8 cellular contexts compared by ENCODE assay signal in the genomic region with DNA sequence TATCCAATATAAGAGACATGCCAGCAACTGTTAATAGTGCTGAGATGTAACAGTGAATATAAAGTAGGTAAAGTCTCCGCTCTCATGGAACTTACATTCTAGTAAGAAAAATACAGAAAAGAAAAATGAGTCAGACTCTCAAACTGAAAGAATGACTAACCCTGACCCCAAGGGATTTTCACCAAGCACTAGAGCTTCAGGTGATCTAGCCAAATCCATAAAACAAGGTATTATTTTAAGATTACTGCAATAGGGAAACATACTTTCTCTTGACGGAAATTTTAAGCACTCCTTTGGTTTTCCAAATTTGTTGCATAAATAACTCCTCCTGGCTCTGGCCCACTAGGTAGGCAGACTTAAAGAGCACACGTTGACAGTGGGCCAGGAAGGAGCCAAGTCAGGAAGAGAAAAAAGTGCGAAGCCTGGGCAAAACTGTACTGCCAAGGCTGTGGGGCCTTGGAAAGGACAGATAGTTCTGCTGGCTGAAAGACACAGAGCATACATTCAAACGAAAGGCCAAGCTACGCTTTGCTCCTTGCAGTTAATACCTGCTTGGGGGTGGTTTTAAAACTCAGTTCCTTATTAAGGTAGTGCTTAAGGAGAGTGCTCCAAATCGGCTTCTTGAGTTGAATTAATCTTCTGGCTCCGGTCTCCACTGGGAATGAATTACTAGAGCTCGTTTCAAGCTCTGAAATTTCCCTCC. TPM values are rescaled to one million over a fixed set of nuclear protein-coding genes. Genes with fewer than 3 reads are reported as not detected.
DNase-seq lines count a peak whose midpoint lies in the region; ATAC-seq, FAIRE-seq and TF ChIP-seq lines count a peak whose summit lies in the region.

No MANE protein-coding gene starts in this region.

- no peaks in the 10 kb centered on the region for H3K27me3 ChIP-seq in hepatocyte

- peaks cover 22% of the 10 kb centered on the region for H4K20me1 ChIP-seq in hepatocyte (ENCODE audit: insufficient read depth, poor library complexity, severe bottlenecking)

- ATAC-seq in GM18519 (IDR thresholded peaks at IDR 0.05; ENCODE audit: low FRiP score, unreplicated experiment) (peak; percentile 44), HG03159 (IDR thresholded peaks at IDR 0.05; ENCODE audit: unreplicated experiment) (peak; percentile 39)

- H3K79me2 ChIP-seq in hepatocyte: peaks cover 61% of the 10 kb centered on the region

- peaks cover 9% of the 10 kb centered on the region for H3K4me1 ChIP-seq in hepatocyte (ENCODE audit: insufficient read depth)

- H3K36me3 ChIP-seq in hepatocyte (replicated peaks; ENCODE audit: insufficient read depth, low read depth): no peaks in the 10 kb centered on the region

- peak overlapping the region; percentile 75 for H3K4me3 ChIP-seq in hepatocyte

- WGBS in hepatocyte (ENCODE audit: low lambda C conversion rate, missing lambda C conversion rate): 52% methylated on average over 9 of the region's 9 CpGs

- peak overlapping the region; percentile 78 for H3K27ac ChIP-seq in hepatocyte

- no peak for FAIRE-seq in urothelium cell line (lab: Jason Lieb, UNC)

- peak; percentile 63 for DNase-seq in ACHN
- peak; percentile 8 to 20 for DNase-seq in activated CD4-positive, alpha-beta T cell treated with anti-CD3 and anti-CD28 coated beads, Interleukin-2, amount 50 U/mL, for 48 hours
- DNase-seq in hepatocyte (ENCODE audit: low spot score): no peak
- DNase-seq in stimulated activated CD8-positive, alpha-beta memory T cell treated with anti-CD3 and anti-CD28 coated beads, Interleukin-4, amount 100 ng/mL, for 48 hours: peak; percentile 27
- DNase-seq in urothelium cell line (ENCODE audit: low spot score): no peak
- no peak for DNase-seq in AG20443 (ENCODE audit: low spot score)

- H3K4me2 ChIP-seq in hepatocyte: peak overlapping the region; percentile 96

- no peaks in the 10 kb centered on the region for H3K9me3 ChIP-seq in hepatocyte (ENCODE audit: low read depth)

- no peak for TF ChIP-seq CTCF in hepatocyte (IDR thresholded peaks at IDR 0.05; ENCODE audit: poor library complexity)

- H2AFZ ChIP-seq in hepatocyte: peak overlapping the region; percentile 96

- H3K9me2 ChIP-seq in hepatocyte (replicated peaks; ENCODE audit: insufficient read depth): no peaks in the 10 kb centered on the region

- in situ Hi-C loops in ACHN (cut with HindIII; ENCODE audit: low pct_ligation_motif_present, low pct_unique_long_range_greater_than_20kb, low sequenced_read_pairs): no loop called here

RNA-seq across cellular contexts. Expression of a gene that starts 1.4 kb away (rescaled TPM):
- 63.0 and 83.8 TPM in 2 replicates for total RNA-seq in hepatocyte
- polyA plus RNA-seq in hepatocyte: 87.9 and 103 TPM in 2 replicates

RNA-seq across cellular contexts. Expression of a gene that starts 48.1 kb away (rescaled TPM):
- 22.3 and 36.7 TPM in 2 replicates for total RNA-seq in hepatocyte
- 25.7 and 32.5 TPM in 2 replicates for polyA plus RNA-seq in hepatocyte

Comparison
In these comparisons a context has a peak if more than half of its experiments do, and no peak if none do; other contexts are left out.
1. DNase-seq: peak in ACHN (single experiment), activated CD4-positive, alpha-beta T cell treated with anti-CD3 and anti-CD28 coated beads, Interleukin-2, amount 50 U/mL, for 48 hours (2 of 2) and stimulated activated CD8-positive, alpha-beta memory T cell treated with anti-CD3 and anti-CD28 coated beads, Interleukin-4, amount 100 ng/mL, for 48 hours (single experiment); none in hepatocyte (single experiment), urothelium cell line (single experiment) and AG20443 (single experiment).